Comparison of ENCODE assay signal across 11 cellular contexts in genomic region chr17:21001813-21002221, GRCh38. TPM values are rescaled to one million over a fixed set of nuclear protein-coding genes. Genes with fewer than 3 reads are reported as not detected.
DNase-seq lines count a peak whose midpoint lies in the region; ATAC-seq and TF ChIP-seq lines count a peak whose summit lies in the region.
"Had no signal": no experiment of that assay in that cellular context is flagged by ENCODE, and none has a peak within 500 bp of the region (broad histone marks: within the 10 kb centered on the region; RNA-seq: fewer than 3 reads in every experiment).

No MANE protein-coding gene starts in this region.

- TF ChIP-seq RAD21 in HCT116 (IDR thresholded peaks at IDR 0.05; ENCODE audit: low read depth) = no peak

- H3K9me2 ChIP-seq in HCT116 (ENCODE audit: insufficient read depth) = no peaks in the 10 kb centered on the region

- H3K9me3 ChIP-seq in HCT116 (ENCODE audit: control insufficient read depth in 1 of 2, insufficient read depth in 1 of 2, low read depth in 1 of 2, low read length in 2 of 2) (no peaks in the 10 kb centered on the region), T-helper 17 cell (ENCODE audit: control insufficient read depth, low read length, poor library complexity, severe bottlenecking) (no peaks in the 10 kb centered on the region), gastroesophageal sphincter (no peaks in the 10 kb centered on the region), psoas muscle (no peaks in the 10 kb centered on the region)
- H3K9me3 ChIP-seq: SJSA1 had no signal

- no peak for TF ChIP-seq EP300 in gastroesophageal sphincter (IDR thresholded peaks at IDR 0.05)

- no peaks in the 10 kb centered on the region for H3K27me3 Mint-ChIP-seq in T-helper 17 cell

- POLR2A ChIA-PET in HCT116 (lab: Charles Lee) = no interaction called here

- H2AFZ ChIP-seq in HCT116 (ENCODE audit: low read depth, low read length, poor library complexity, severe bottlenecking) = no peak overlapping the region

- H3K4me3 ChIP-seq in HCT116 (replicated peaks in 1 of 2; ENCODE audit: low read depth in 1 of 2, low read length in 2 of 2) (no peak overlapping the region), gastroesophageal sphincter (no peak overlapping the region), psoas muscle (no peak overlapping the region)
- H3K4me3 ChIP-seq: SJSA1 had no signal

- H3K4me2 ChIP-seq in HCT116 (ENCODE audit: low read length) = no peak overlapping the region

- RAD21 ChIA-PET in HCT116 (lab: Charles Lee; ENCODE audit: low non-redundant PET in 1 of 2, low total read pairs in 2 of 2, uncharacterized antibody in 2 of 2, unreplicated experiment in 2 of 2) = no interaction called here

- TF ChIP-seq CTCF in HCT116 (IDR thresholded peaks at IDR 0.05 in 2 of 3, conservative IDR thresholded peaks at IDR 0.05 in 1 of 3; ENCODE audit: borderline replicate concordance in 1 of 3, insufficient read depth in 1 of 3, low read depth in 2 of 3, low read length in 2 of 3) (no peak), gastroesophageal sphincter (IDR thresholded peaks at IDR 0.05) (no peak), psoas muscle (IDR thresholded peaks at IDR 0.05) (no peak)

- peak overlapping the region; percentile 59 for H3K27ac Mint-ChIP-seq in T-helper 17 cell

- ATAC-seq in HCT116 (no peak), T-helper 17 cell (no peak), gastroesophageal sphincter (no peak), psoas muscle (no peak), HG03280 (IDR thresholded peaks at IDR 0.05; ENCODE audit: unreplicated experiment) (no peak), GM21825 (IDR thresholded peaks at IDR 0.05; ENCODE audit: unreplicated experiment) (no peak), HG02759 (IDR thresholded peaks at IDR 0.05; ENCODE audit: unreplicated experiment) (no peak)

- 0 out of 2 replicates have a peak, but pooled peaks cover 1% of the 10 kb centered on the region for H4K20me1 ChIP-seq in HCT116 (ENCODE audit: insufficient read depth)

- peaks cover 18% of the 10 kb centered on the region for H3K4me1 Mint-ChIP-seq in T-helper 17 cell

- no peaks in the 10 kb centered on the region for H3K4me1 ChIP-seq in HCT116 (ENCODE audit: control insufficient read depth in 1 of 2, insufficient read depth in 2 of 2, low read length in 2 of 2)
- peaks cover 4 to 77% (median 26%) of the 10 kb centered on the region in 3 donors for H3K4me1 ChIP-seq in gastroesophageal sphincter
- peaks cover 25% of the 10 kb centered on the region for H3K4me1 ChIP-seq in psoas muscle

- DNase-seq in HCT116 (ENCODE audit: low read depth, low spot score) (no peak), T-helper 17 cell (no peak), psoas muscle (peak; percentile 4 to 51), OCI-M2 (lab: John Stamatoyannopoulos, UW; ENCODE audit: unreplicated experiment) (no peak)
- DNase-seq: EL, NCI-H226 had no signal

- no peak overlapping the region for H3K27ac ChIP-seq in HCT116 (ENCODE audit: low read depth, low read length)
- H3K27ac ChIP-seq in gastroesophageal sphincter = peak overlapping the region in 3 of 4 donors; percentile 33 to 66 (median 64)
- H3K27ac ChIP-seq in psoas muscle = peak overlapping the region; percentile 33
- H3K27ac ChIP-seq: SJSA1 had no signal

- no peak overlapping the region for H3K9ac ChIP-seq in HCT116 (ENCODE audit: low read length)

- H3K36me3 ChIP-seq in HCT116 (ENCODE audit: control insufficient read depth in 1 of 2, insufficient read depth in 2 of 2, low read length in 2 of 2) = peaks cover 49 to 54% of the 10 kb centered on the region in 2 experiments
- H3K36me3 ChIP-seq in gastroesophageal sphincter = peaks cover 0 to 65% of the 10 kb centered on the region in 2 donors
- peaks cover 18 to 66% of the 10 kb centered on the region in 2 donors for H3K36me3 ChIP-seq in psoas muscle (ENCODE audit: insufficient read depth in 1 of 2, low read depth in 1 of 2)

- intact Hi-C loops in HCT116 (cut with micrococcal nuclease) (no loop called here), psoas muscle (cut with DNase I) (loop anchor here in 1 of 2 donors (2.0 to 10.0 kb wide), 2 partner anchors 19 to 393 kb away; no protein-coding TSS in a partner anchor)

- no peak for TF ChIP-seq POLR2A in HCT116 (IDR thresholded peaks at IDR 0.05; ENCODE audit: borderline replicate concordance, extremely low read depth, insufficient read depth, insufficient read length)
- no peak for TF ChIP-seq POLR2A in gastroesophageal sphincter (IDR thresholded peaks at IDR 0.05)

- WGBS in gastroesophageal sphincter (ENCODE audit: low coverage in 1 of 2), 2 donors = 71 to 93% methylated on average over 2 to 5 of the region's 12 CpGs
- 60 to 68% (median 62%) methylated on average over 12 of the region's 12 CpGs for WGBS in psoas muscle, 3 donors

- H3K4me3 Mint-ChIP-seq in T-helper 17 cell = no peak overlapping the region

- peaks cover 3% of the 10 kb centered on the region for H3K36me3 Mint-ChIP-seq in T-helper 17 cell (ENCODE audit: low read depth)

- BruUV-seq in HCT116 (replicated peaks; lab: Mats Ljungman, UMichigan) = TSS peak; percentile 29

- peaks cover 22% of the 10 kb centered on the region for H3K79me2 ChIP-seq in HCT116 (ENCODE audit: insufficient read depth, low read length)

- CTCF ChIA-PET in HCT116 (lab: Charles Lee) = interaction anchor here (1.2 kb wide), 1 partner anchor 9 kb away, joined by 4 read pairs; no protein-coding TSS in a partner anchor

- H3K27me3 ChIP-seq in HCT116 (ENCODE audit: insufficient read depth, low read length) (no peaks in the 10 kb centered on the region), gastroesophageal sphincter (no peaks in the 10 kb centered on the region), psoas muscle (ENCODE audit: insufficient read depth in 3 of 3, low read length in 2 of 3) (no peaks in the 10 kb centered on the region)
- H3K27me3 ChIP-seq: SJSA1 had no signal

TF ChIP-seq in HCT116, 20 proteins besides CTCF, POLR2A, EP300 and RAD21 (continues in another document):
- no peak for TF ChIP-seq MAX (IDR thresholded peaks at IDR 0.05)
- TF ChIP-seq ELF1 (IDR thresholded peaks at IDR 0.05; ENCODE audit: borderline replicate concordance, low read depth) = no peak
- TF ChIP-seq CEBPB (IDR thresholded peaks at IDR 0.05; ENCODE audit: low read depth) = no peak
- no peak for TF ChIP-seq EZH2phosphoT487 (IDR thresholded peaks at IDR 0.05; ENCODE audit: borderline replicate concordance)
- TF ChIP-seq EGR1 (IDR thresholded peaks at IDR 0.05; ENCODE audit: low read depth) = no peak
- TF ChIP-seq, protein P1, sequence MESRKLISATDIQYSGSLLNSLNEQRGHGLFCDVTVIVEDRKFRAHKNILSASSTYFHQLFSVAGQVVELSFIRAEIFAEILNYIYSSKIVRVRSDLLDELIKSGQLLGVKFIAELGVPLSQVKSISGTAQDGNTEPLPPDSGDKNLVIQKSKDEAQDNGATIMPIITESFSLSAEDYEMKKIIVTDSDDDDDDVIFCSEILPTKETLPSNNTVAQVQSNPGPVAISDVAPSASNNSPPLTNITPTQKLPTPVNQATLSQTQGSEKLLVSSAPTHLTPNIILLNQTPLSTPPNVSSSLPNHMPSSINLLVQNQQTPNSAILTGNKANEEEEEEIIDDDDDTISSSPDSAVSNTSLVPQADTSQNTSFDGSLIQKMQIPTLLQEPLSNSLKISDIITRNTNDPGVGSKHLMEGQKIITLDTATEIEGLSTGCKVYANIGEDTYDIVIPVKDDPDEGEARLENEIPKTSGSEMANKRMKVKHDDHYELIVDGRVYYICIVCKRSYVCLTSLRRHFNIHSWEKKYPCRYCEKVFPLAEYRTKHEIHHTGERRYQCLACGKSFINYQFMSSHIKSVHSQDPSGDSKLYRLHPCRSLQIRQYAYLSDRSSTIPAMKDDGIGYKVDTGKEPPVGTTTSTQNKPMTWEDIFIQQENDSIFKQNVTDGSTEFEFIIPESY (IDR thresholded peaks at IDR 0.05; ENCODE audit: extremely low read depth, insufficient replicate concordance, low read length) = no peak
- no peak for TF ChIP-seq SP1 (IDR thresholded peaks at IDR 0.05; ENCODE audit: low read depth)
- TF ChIP-seq ZNF274 (IDR thresholded peaks at IDR 0.05; ENCODE audit: low read depth, low read length) = no peak
- no peak for TF ChIP-seq POLR2AphosphoS5 (IDR thresholded peaks at IDR 0.05; ENCODE audit: low read depth, low read length)
- TF ChIP-seq, protein P2, sequence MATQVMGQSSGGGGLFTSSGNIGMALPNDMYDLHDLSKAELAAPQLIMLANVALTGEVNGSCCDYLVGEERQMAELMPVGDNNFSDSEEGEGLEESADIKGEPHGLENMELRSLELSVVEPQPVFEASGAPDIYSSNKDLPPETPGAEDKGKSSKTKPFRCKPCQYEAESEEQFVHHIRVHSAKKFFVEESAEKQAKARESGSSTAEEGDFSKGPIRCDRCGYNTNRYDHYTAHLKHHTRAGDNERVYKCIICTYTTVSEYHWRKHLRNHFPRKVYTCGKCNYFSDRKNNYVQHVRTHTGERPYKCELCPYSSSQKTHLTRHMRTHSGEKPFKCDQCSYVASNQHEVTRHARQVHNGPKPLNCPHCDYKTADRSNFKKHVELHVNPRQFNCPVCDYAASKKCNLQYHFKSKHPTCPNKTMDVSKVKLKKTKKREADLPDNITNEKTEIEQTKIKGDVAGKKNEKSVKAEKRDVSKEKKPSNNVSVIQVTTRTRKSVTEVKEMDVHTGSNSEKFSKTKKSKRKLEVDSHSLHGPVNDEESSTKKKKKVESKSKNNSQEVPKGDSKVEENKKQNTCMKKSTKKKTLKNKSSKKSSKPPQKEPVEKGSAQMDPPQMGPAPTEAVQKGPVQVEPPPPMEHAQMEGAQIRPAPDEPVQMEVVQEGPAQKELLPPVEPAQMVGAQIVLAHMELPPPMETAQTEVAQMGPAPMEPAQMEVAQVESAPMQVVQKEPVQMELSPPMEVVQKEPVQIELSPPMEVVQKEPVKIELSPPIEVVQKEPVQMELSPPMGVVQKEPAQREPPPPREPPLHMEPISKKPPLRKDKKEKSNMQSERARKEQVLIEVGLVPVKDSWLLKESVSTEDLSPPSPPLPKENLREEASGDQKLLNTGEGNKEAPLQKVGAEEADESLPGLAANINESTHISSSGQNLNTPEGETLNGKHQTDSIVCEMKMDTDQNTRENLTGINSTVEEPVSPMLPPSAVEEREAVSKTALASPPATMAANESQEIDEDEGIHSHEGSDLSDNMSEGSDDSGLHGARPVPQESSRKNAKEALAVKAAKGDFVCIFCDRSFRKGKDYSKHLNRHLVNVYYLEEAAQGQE (IDR thresholded peaks at IDR 0.05; ENCODE audit: low read depth) = no peak
- TF ChIP-seq JUND (IDR thresholded peaks at IDR 0.05) = no peak
- TF ChIP-seq ATF3 (IDR thresholded peaks at IDR 0.05) = no peak

RNA-seq across cellular contexts. Expression of gene USP22, which starts 41.0 kb away (rescaled TPM):
- total RNA-seq in HCT116 (2021; ENCODE audit: unreplicated experiment) = 210 TPM
- polyA plus RNA-seq in HCT116 (2012) = 111 and 112 TPM in 2 replicates
- 100 to 1,000 TPM; 158 to 177 TPM for total RNA-seq in T-helper 17 cell
- 100 to 1,000 TPM; 101 to 128 (median 104) TPM for total RNA-seq in gastroesophageal sphincter
- 100 to 1,000 TPM; 150 to 287 (median 183) TPM for total RNA-seq in psoas muscle
- 10 to 100 TPM; 46.4 to 80.5 (median 76.5) TPM for polyA plus RNA-seq in psoas muscle

Comparison
In these comparisons a context has a peak if more than half of its experiments do, and no peak if none do; other contexts are left out.
1. DNase-seq: peak in psoas muscle (2 of 2); none in HCT116 (single experiment), T-helper 17 cell (0 of 3) and OCI-M2 (single experiment).